9 cellular contexts compared by ENCODE assay signal in the genomic region with DNA sequence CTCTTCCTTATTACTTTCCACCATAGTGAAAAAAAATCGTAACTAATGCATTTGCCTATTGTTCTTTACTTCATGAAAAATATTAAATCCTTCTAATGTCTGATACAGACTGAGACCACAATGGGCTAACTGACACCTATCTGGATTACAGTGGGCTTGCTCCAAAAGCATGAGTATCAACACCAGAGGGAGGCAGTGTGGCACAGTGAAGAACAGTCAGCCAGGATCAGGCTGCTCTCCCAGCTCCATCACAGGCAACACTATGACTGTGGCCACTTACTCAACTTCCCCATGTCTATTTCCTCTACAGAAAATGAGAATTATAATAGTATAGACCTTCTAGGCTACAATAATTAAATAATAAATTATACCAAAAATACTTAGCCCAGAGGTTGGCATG.
A peak's percentile ranks its signal among the peaks of the same experiment; 100 is the strongest.
DNase-seq lines count a peak whose midpoint lies in the region; TF ChIP-seq lines count a peak whose summit lies in the region.
"Had no signal": no experiment of that assay in that cellular context is flagged by ENCODE, and none has a peak within 500 bp of the region (broad histone marks: within the 10 kb centered on the region; RNA-seq: fewer than 3 reads in every experiment).

No MANE protein-coding gene starts in this region.

- no peak overlapping the region for H3K27ac ChIP-seq in C4-2B

- DNase-seq in GM20000 (ENCODE audit: low spot score) (peak; percentile 43), NT2/D1 (ENCODE audit: low read depth, low spot score) (peak; percentile 9), globus pallidus (ENCODE audit: low spot score) (peak; percentile 40), NAMALWA (ENCODE audit: low spot score) (no peak)
- no peak for DNase-seq in activated effector memory CD4-positive, alpha-beta T cell treated with Interleukin-2 at 50 U/mL for 16 hours
- no peak for DNase-seq in activated effector memory CD4-positive, alpha-beta T cell treated with anti-CD3 and anti-CD28 coated beads, Interleukin-2, amount 50 U/mL, for 16 hours
- no peak for DNase-seq in activated T-cell treated with anti-CD3 and anti-CD28 coated beads, Interleukin-2, amount 50 U/mL, for 1 hour
- DNase-seq: activated CD4-positive, alpha-beta T cell treated with anti-CD3 and anti-CD28 coated beads, Interleukin-2, amount 50 U/mL, for 4 hours had no signal

- H3K27me3 ChIP-seq in NT2/D1 (ENCODE audit: insufficient read depth, insufficient read length) = no peaks in the 10 kb centered on the region

- no peaks in the 10 kb centered on the region for H3K4me1 ChIP-seq in NT2/D1 (ENCODE audit: insufficient read depth, insufficient read length)

- H3K36me3 ChIP-seq in NT2/D1 (ENCODE audit: insufficient read depth, insufficient read length, low read length) = peaks cover 12% of the 10 kb centered on the region

- peak; percentile 19 for TF ChIP-seq CTCF in C4-2B (conservative IDR thresholded peaks at IDR 0.05)
- no peak for TF ChIP-seq CTCF in GM20000 (IDR thresholded peaks at IDR 0.05; ENCODE audit: extremely low read depth, missing control alignments)

- H3K4me3 ChIP-seq in NT2/D1 (ENCODE audit: insufficient read length, low read depth) = no peak overlapping the region

- H3K9me3 ChIP-seq in NT2/D1 (ENCODE audit: insufficient read depth, low read length) = peaks cover 20% of the 10 kb centered on the region

- no peak overlapping the region for H3K9ac ChIP-seq in NT2/D1 (ENCODE audit: insufficient read length, low read depth)

Comparison
In these comparisons a context has a peak if more than half of its experiments do, and no peak if none do; other contexts are left out.
1. DNase-seq: peak in GM20000 (single experiment), NT2/D1 (single experiment) and globus pallidus (single experiment); none in activated effector memory CD4-positive, alpha-beta T cell treated with Interleukin-2 at 50 U/mL for 16 hours (single experiment), activated effector memory CD4-positive, alpha-beta T cell treated with anti-CD3 and anti-CD28 coated beads, Interleukin-2, amount 50 U/mL, for 16 hours (single experiment), activated T-cell treated with anti-CD3 and anti-CD28 coated beads, Interleukin-2, amount 50 U/mL, for 1 hour (single experiment) and NAMALWA (single experiment).